ENCODE assay signal across 1 cellular context in the genomic region with DNA sequence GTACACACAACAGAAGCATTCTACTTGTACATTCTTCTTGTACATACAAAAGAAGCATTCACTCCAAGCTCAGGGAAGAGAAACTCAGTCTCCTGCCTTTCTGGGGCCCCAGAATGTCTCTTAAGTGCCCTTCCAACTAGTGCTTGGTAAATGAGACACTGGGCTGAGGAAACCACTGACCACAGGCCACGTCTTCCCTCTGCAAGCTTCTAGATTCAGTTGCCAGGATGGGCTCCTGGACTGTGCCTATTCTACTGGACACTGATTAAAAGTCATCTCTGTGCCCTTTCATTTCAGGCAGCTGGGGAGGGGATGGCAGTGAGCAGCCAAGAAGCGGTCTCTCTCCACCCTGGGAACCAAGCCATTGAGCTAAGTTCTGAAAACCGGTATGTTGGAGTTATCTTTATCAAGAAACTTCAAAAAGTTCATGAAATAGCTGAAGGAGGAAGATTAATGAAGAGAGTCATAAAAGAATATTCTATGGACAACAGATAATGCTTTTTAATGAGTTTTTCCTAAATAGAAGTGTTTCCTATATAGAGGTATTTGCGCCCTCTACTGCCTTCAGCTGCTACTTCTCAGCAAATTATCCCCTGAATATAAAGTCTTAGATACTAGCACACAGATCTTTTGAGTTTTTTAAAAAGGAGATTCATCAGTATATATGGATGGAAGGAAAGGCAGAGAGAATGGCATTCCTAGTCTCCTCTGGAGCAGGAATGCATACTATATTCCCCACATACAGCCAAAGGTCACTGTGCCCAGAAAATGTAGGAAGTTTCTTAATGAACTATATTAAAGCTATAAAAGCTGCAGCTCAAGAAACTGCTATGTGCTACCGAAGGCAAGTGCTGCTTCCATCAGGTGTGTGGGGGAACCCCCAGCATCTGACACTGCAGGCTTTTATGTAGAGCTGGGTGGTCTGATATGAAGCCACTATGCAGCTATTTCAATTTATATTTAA.
TF ChIP-seq lines count a peak whose summit lies in the region.

No MANE protein-coding gene starts in this region.

TF ChIP-seq in liver, 16 proteins besides CTCF, POLR2A, EP300 and RAD21 (continued from another document):
- TF ChIP-seq, protein P1, sequence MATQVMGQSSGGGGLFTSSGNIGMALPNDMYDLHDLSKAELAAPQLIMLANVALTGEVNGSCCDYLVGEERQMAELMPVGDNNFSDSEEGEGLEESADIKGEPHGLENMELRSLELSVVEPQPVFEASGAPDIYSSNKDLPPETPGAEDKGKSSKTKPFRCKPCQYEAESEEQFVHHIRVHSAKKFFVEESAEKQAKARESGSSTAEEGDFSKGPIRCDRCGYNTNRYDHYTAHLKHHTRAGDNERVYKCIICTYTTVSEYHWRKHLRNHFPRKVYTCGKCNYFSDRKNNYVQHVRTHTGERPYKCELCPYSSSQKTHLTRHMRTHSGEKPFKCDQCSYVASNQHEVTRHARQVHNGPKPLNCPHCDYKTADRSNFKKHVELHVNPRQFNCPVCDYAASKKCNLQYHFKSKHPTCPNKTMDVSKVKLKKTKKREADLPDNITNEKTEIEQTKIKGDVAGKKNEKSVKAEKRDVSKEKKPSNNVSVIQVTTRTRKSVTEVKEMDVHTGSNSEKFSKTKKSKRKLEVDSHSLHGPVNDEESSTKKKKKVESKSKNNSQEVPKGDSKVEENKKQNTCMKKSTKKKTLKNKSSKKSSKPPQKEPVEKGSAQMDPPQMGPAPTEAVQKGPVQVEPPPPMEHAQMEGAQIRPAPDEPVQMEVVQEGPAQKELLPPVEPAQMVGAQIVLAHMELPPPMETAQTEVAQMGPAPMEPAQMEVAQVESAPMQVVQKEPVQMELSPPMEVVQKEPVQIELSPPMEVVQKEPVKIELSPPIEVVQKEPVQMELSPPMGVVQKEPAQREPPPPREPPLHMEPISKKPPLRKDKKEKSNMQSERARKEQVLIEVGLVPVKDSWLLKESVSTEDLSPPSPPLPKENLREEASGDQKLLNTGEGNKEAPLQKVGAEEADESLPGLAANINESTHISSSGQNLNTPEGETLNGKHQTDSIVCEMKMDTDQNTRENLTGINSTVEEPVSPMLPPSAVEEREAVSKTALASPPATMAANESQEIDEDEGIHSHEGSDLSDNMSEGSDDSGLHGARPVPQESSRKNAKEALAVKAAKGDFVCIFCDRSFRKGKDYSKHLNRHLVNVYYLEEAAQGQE (IDR thresholded peaks at IDR 0.05), result no peak
- TF ChIP-seq FOXA2 (IDR thresholded peaks at IDR 0.05) (no peak), NR2F2 (IDR thresholded peaks at IDR 0.05) (no peak), TAF1 (conservative IDR thresholded peaks at IDR 0.05) (no peak), EGR1 (IDR thresholded peaks at IDR 0.05; ENCODE audit: low read depth in 2 of 2) (no peak), YY1 (IDR thresholded peaks at IDR 0.05) (no peak), GABPA (IDR thresholded peaks at IDR 0.05 in 1 of 2, conservative IDR thresholded peaks at IDR 0.05 in 1 of 2) (no peak), SP1 (IDR thresholded peaks at IDR 0.05) (no peak), HNF4A (conservative IDR thresholded peaks at IDR 0.05) (peak in 1 of 2 donors; percentile 21), RXRA (IDR thresholded peaks at IDR 0.05) (peak in 1 of 2 donors; percentile 26), HNF4G (IDR thresholded peaks at IDR 0.05) (no peak)
- TF ChIP-seq, protein P2, sequence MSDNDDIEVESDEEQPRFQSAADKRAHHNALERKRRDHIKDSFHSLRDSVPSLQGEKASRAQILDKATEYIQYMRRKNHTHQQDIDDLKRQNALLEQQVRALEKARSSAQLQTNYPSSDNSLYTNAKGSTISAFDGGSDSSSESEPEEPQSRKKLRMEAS (IDR thresholded peaks at IDR 0.05), result no peak
- TF ChIP-seq, protein P3, sequence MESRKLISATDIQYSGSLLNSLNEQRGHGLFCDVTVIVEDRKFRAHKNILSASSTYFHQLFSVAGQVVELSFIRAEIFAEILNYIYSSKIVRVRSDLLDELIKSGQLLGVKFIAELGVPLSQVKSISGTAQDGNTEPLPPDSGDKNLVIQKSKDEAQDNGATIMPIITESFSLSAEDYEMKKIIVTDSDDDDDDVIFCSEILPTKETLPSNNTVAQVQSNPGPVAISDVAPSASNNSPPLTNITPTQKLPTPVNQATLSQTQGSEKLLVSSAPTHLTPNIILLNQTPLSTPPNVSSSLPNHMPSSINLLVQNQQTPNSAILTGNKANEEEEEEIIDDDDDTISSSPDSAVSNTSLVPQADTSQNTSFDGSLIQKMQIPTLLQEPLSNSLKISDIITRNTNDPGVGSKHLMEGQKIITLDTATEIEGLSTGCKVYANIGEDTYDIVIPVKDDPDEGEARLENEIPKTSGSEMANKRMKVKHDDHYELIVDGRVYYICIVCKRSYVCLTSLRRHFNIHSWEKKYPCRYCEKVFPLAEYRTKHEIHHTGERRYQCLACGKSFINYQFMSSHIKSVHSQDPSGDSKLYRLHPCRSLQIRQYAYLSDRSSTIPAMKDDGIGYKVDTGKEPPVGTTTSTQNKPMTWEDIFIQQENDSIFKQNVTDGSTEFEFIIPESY (IDR thresholded peaks at IDR 0.05), result no peak
- TF ChIP-seq, protein P4, sequence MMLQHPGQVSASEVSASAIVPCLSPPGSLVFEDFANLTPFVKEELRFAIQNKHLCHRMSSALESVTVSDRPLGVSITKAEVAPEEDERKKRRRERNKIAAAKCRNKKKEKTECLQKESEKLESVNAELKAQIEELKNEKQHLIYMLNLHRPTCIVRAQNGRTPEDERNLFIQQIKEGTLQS (IDR thresholded peaks at IDR 0.05), result no peak
